ENCODE assay signal across 8 cellular contexts in the genomic region with DNA sequence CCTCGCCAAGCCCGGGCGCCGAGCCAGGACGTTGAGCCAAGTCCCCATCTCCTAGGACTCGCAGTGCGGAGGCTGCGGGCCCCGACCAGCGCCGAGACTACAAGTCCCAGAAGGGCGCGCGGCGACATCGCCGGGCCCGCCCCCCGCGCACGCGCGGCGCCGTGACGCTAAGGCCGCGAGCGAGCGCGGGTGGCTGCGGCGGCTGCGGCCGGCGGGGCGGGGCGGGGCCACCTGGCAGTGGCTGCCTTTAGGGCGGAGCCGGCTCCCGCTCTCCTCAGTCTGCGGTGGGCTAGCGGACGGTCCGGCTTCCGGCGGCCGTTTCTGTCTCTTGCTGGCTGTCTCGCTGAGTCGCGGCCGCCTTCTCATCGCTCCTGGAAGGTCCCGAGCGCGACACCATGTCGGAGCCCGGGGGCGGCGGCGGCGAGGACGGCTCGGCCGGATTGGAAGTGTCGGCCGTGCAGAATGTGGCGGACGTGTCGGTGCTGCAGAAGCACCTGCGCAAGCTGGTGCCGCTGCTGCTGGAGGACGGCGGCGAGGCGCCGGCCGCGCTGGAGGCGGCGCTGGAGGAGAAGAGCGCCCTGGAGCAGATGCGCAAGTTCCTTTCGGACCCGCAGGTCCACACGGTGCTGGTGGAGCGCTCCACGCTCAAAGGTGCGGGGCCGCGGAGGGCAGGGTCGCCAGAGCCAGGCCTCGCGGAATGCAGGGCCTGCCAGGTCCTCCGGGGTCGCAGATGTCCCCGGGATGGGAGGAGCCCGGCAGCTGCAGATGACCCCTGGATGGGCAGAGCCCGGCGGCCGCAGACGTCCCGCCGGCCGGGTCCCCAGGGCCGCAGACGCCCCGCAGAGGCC. TPM values are rescaled to one million over a fixed set of nuclear protein-coding genes. Genes with fewer than 3 reads are reported as not detected.
DNase-seq lines count a peak whose midpoint lies in the region; ATAC-seq and TF ChIP-seq lines count a peak whose summit lies in the region.

A gene (plus strand): TSS at position 277 of the 848 bp plus-strand sequence. CDS start 119 bp downstream, at position 396.

- in situ Hi-C loops in Caki2 (cut with HindIII; ENCODE audit: low pct_unique_long_range_greater_than_20kb, low sequenced_read_pairs) = no loop called here

- peak within 1 kb of the TSS; percentile 85 for H3K4me3 Mint-ChIP-seq in endodermal cell

- H3K4me3 ChIP-seq in OCI-LY1 (ENCODE audit: low read depth, low read length, poor library complexity, severe bottlenecking) (peak within 1 kb of the TSS; percentile 96), endodermal cell (ENCODE audit: low read length) (peak within 1 kb of the TSS; percentile 90)

- 0 out of 2 replicates have a peak, but pooled peaks cover 4% of the 10 kb centered on the region for H3K36me3 ChIP-seq in OCI-LY1 (ENCODE audit: insufficient read depth, low read length)
- peaks cover 20% of the 10 kb centered on the region for H3K36me3 ChIP-seq in endodermal cell (ENCODE audit: control insufficient read depth, insufficient read depth, low read length)

- TF ChIP-seq CTCF in OCI-LY1 (IDR thresholded peaks at IDR 0.05; ENCODE audit: low read length) = no peak
- no peak for TF ChIP-seq CTCF in endodermal cell (conservative IDR thresholded peaks at IDR 0.05)

- DNase-seq in Caki2 (ENCODE audit: low read depth) (peak; percentile 82), HuH-7.5 (ENCODE audit: low spot score) (peak; percentile 77), endodermal cell (peak; percentile 95), mesenteric fat pad (ENCODE audit: low spot score) (peak; percentile 99)
- peak; percentile 52 for DNase-seq in activated CD8-positive, alpha-beta memory T cell treated with anti-CD3 and anti-CD28 coated beads, Interleukin-2, amount 50 U/mL, for 24 hours (ENCODE audit: extremely low read depth)
- DNase-seq in stimulated activated CD8-positive, alpha-beta memory T cell treated with anti-CD3 and anti-CD28 coated beads, Interleukin-12 subunit alpha, Interleukin-12 subunit beta, amount 100 ng/mL, for 4 hours (ENCODE audit: low read depth) = peak; percentile 85

- H3K9me2 ChIP-seq in OCI-LY1 (ENCODE audit: low read depth, low read length) = no peaks in the 10 kb centered on the region

- no peaks in the 10 kb centered on the region; the same call in 1 of the 2 replicates for H3F3A ChIP-seq in OCI-LY1 (ENCODE audit: insufficient read depth, low read length)

- WGBS in endodermal cell (ENCODE audit: insufficient coverage in 1 of 2, insufficient read length in 1 of 2), 2 experiments = 1% methylated on average over 19 to 108 of the region's 108 CpGs

- H4K20me1 ChIP-seq in OCI-LY1 (ENCODE audit: insufficient read depth, low read length) = no peaks in the 10 kb centered on the region

- peaks cover 21% of the 10 kb centered on the region for H3K4me1 Mint-ChIP-seq in endodermal cell

- peak within 1 kb of the TSS; percentile 91 for H3K27ac Mint-ChIP-seq in endodermal cell

- no peak within 1 kb of the TSS for H2AFZ ChIP-seq in OCI-LY1 (ENCODE audit: low read length)

- H3K27ac ChIP-seq in OCI-LY1 (ENCODE audit: low read depth, low read length, poor library complexity, severe bottlenecking) = peak within 1 kb of the TSS; percentile 94
- H3K27ac ChIP-seq in endodermal cell (ENCODE audit: low read depth, low read length) = peak within 1 kb of the TSS; percentile 93

- H3K27me3 Mint-ChIP-seq in endodermal cell (ENCODE audit: insufficient read depth) = peaks cover 31% of the 10 kb centered on the region

- ATAC-seq in GM21515 (IDR thresholded peaks at IDR 0.05; ENCODE audit: unreplicated experiment) = peak; percentile 80

- H3K9me3 Mint-ChIP-seq in endodermal cell = no peaks in the 10 kb centered on the region

- H3K9me3 ChIP-seq in OCI-LY1 (ENCODE audit: low read length) (no peaks in the 10 kb centered on the region), endodermal cell (ENCODE audit: control insufficient read depth, low read length) (no peaks in the 10 kb centered on the region)

- H3K36me3 Mint-ChIP-seq in endodermal cell (ENCODE audit: low read depth) = peaks cover 18% of the 10 kb centered on the region

- H3K27me3 ChIP-seq in OCI-LY1 (ENCODE audit: insufficient read depth, low read length) = no peaks in the 10 kb centered on the region
- H3K27me3 ChIP-seq in endodermal cell (ENCODE audit: control insufficient read depth, insufficient read depth, low read length, poor library complexity, severe bottlenecking) = peaks cover 7% of the 10 kb centered on the region

- H3K4me2 ChIP-seq in OCI-LY1 (ENCODE audit: low read length) = peak within 1 kb of the TSS; percentile 93

- H3K9ac ChIP-seq in OCI-LY1 (ENCODE audit: low read length) = peak within 1 kb of the TSS; percentile 89
- peak within 1 kb of the TSS; percentile 85 for H3K9ac ChIP-seq in endodermal cell (ENCODE audit: extremely low read depth, low read length, poor library complexity, severe bottlenecking)

- peaks cover 58% of the 10 kb centered on the region for H3K4me1 ChIP-seq in OCI-LY1 (ENCODE audit: insufficient read depth, low read length, severe bottlenecking)
- no peaks in the 10 kb centered on the region for H3K4me1 ChIP-seq in endodermal cell (ENCODE audit: control insufficient read depth, insufficient read depth, low read length)

- H3K79me2 ChIP-seq in OCI-LY1 (ENCODE audit: insufficient read depth, low read length) = peaks cover 39% of the 10 kb centered on the region

RNA-seq across cellular contexts. Expression of the gene that starts here (rescaled TPM):
- 95.9 and 155 TPM in 2 replicates for total RNA-seq in Caki2 (2014; rRNA removed; shearing (Covaris generic); ENCODE audit: low replicate concordance)
- total RNA-seq in endodermal cell (100 to 1,000 TPM; 438 to 443 TPM), mesenteric fat pad (473 TPM)
- 270 TPM for polyA plus RNA-seq in endodermal cell (2013, experiment 1 of 2)
- polyA plus RNA-seq in endodermal cell (2013, experiment 2 of 2) = 306 TPM

Comparison
In these comparisons a context has a peak if more than half of its experiments do, and no peak if none do; other contexts are left out.
1. Peak in every context shown above with its lines: DNase-seq, ATAC-seq, H3K4me3 ChIP-seq and H3K27ac ChIP-seq.